In genomic region chr21:33542640-33543504, GRCh38 we compare ENCODE assay signal across 8 cellular contexts. TPM values are rescaled to one million over a fixed set of nuclear protein-coding genes. Genes with fewer than 3 reads are reported as not detected.
DNase-seq lines count a peak whose midpoint lies in the region; ATAC-seq, FAIRE-seq and TF ChIP-seq lines count a peak whose summit lies in the region.

Gene SON (plus strand): TSS chr21:33543038. CDS start chr21:33543093, 55 bp downstream.

- peak within 1 kb of the TSS; percentile 96 for H3K4me3 Mint-ChIP-seq in activated CD4-positive, alpha-beta memory T cell treated with anti-CD3 and anti-CD28 coated beads for 36 hours

- DNase-seq in CD1c-positive myeloid dendritic cell (ENCODE audit: extremely low spot score) (peak; percentile 99), NCI-H82 treated with DMSO at 0.1 percent for 48 hours (lab: John Stamatoyannopoulos, UW; ENCODE audit: unreplicated experiment) (peak; percentile 91), dermis microvascular lymphatic vessel endothelial cell (ENCODE audit: low read depth in 2 of 2) (peak; percentile 97 to 99), HepG2 (ENCODE audit: low spot score) (peak; percentile 96)
- DNase-seq in activated CD4-positive, alpha-beta memory T cell treated with anti-CD3 and anti-CD28 coated beads for 36 hours, result peak; percentile 99
- peak; percentile 95 for DNase-seq in stimulated activated CD4-positive, alpha-beta T cell treated with anti-CD3 and anti-CD28 coated beads, Interleukin-4, amount 100 ng/mL, for 1 hour

- FAIRE-seq in HepG2 (lab: Jason Lieb, UNC), result peak; percentile 83

- H3K4me1 Mint-ChIP-seq in activated CD4-positive, alpha-beta memory T cell treated with anti-CD3 and anti-CD28 coated beads for 36 hours (ENCODE audit: low read depth), result peaks cover 26% of the 10 kb centered on the region

- H3K79me2 ChIP-seq in HepG2 (ENCODE audit: insufficient read depth, low read length), result peaks cover 82% of the 10 kb centered on the region

- H4K20me1 ChIP-seq in HepG2 (ENCODE audit: insufficient read depth, low read length), result peaks cover 41% of the 10 kb centered on the region

- H3K9ac ChIP-seq in HepG2 (ENCODE audit: insufficient read depth, low read depth, low read length), result peak within 1 kb of the TSS; percentile 100

- H3K4me3 ChIP-seq in HepG2 (replicated peaks in 1 of 3; ENCODE audit: insufficient read depth in 1 of 3, low read depth in 2 of 3, low read length in 3 of 3), result peak within 1 kb of the TSS; percentile 85 to 98 (median 91)

- H3K27me3 Mint-ChIP-seq in activated CD4-positive, alpha-beta memory T cell treated with anti-CD3 and anti-CD28 coated beads for 36 hours, result no peaks in the 10 kb centered on the region

- ATAC-seq in GM19438 (IDR thresholded peaks at IDR 0.05; ENCODE audit: low read depth, unreplicated experiment), result peak; percentile 93
- peak; percentile 51 for ATAC-seq in HG03575 (IDR thresholded peaks at IDR 0.05; ENCODE audit: extremely low read depth, insufficient number of reproducible peaks, low FRiP score, unreplicated experiment)
- ATAC-seq in HepG2, result peak; percentile 97

- peaks cover 0 to 23% of the 10 kb centered on the region in 2 experiments; a peak in 4 of 5 replicates for H3K36me3 ChIP-seq in HepG2 (replicated peaks in 1 of 2; ENCODE audit: control insufficient read depth in 1 of 2, insufficient read depth in 2 of 2, low read length in 2 of 2)

- intact Hi-C loops in activated CD4-positive, alpha-beta memory T cell treated with anti-CD3 and anti-CD28 coated beads for 36 hours (cut with micrococcal nuclease), result loop anchor here (1.0 to 10.0 kb wide), 11 partner anchors 45 to 1072 kb away; partner anchors contain the start of genes ATP5PO, DNAJC28, DONSON and IFNAR1
- intact Hi-C loops in HepG2 (cut with micrococcal nuclease; ENCODE audit: unreplicated experiment), result loop anchor here (5.0 kb wide), 1 partner anchor 44 kb away; the partner anchor contains the start of gene DONSON

- CTCF ChIA-PET in activated CD4-positive, alpha-beta memory T cell treated with anti-CD3 and anti-CD28 coated beads for 36 hours (lab: Charles Lee), result interaction anchor here (1.6 to 2.7 kb wide), 3 partner anchors 14 to 63 kb away, joined by 5 to 29 read pairs (median 6); partner anchors contain the start of gene TMEM50B
- CTCF ChIA-PET in HepG2 (lab: Yijun Ruan, JAX; ENCODE audit: low intra/inter-chr PET ratio, low total read pairs), result no interaction called here

- no peak for TF ChIP-seq EP300 in HepG2 (IDR thresholded peaks at IDR 0.05; ENCODE audit: low read depth in 2 of 2, low read length in 2 of 2)
- TF ChIP-seq EP300 in HepG2 (CRISPR knock-in tag; IDR thresholded peaks at IDR 0.05; ENCODE audit: borderline replicate concordance), result 0 out of 2 replicates have a peak, but pooled peaks have one; percentile 13

- no peak for TF ChIP-seq CTCF in HepG2 (CRISPR knock-in tag; IDR thresholded peaks at IDR 0.05)

- no peaks in the 10 kb centered on the region for H3K9me3 Mint-ChIP-seq in activated CD4-positive, alpha-beta memory T cell treated with anti-CD3 and anti-CD28 coated beads for 36 hours

- H3K9me3 ChIP-seq in HepG2 (ENCODE audit: low read length), result no peaks in the 10 kb centered on the region

- in situ Hi-C loops in HepG2 (cut with HindIII; ENCODE audit: extremely low pct_ligation_motif_present, low pct_unique_long_range_greater_than_20kb), result no loop called here

- H3K36me3 Mint-ChIP-seq in activated CD4-positive, alpha-beta memory T cell treated with anti-CD3 and anti-CD28 coated beads for 36 hours, result peaks cover 43% of the 10 kb centered on the region

- no peaks in the 10 kb centered on the region; a peak in 1 of 5 replicates for H3K27me3 ChIP-seq in HepG2 (ENCODE audit: control insufficient read depth in 1 of 2, insufficient read depth in 2 of 2, low read length in 2 of 2)

- H3K4me1 ChIP-seq in HepG2 (ENCODE audit: insufficient read depth, low read length), result peaks cover 26% of the 10 kb centered on the region

- peak within 1 kb of the TSS; percentile 100 for H3K27ac Mint-ChIP-seq in activated CD4-positive, alpha-beta memory T cell treated with anti-CD3 and anti-CD28 coated beads for 36 hours

- H3K4me2 ChIP-seq in HepG2 (ENCODE audit: low read depth, low read length), result peak within 1 kb of the TSS; percentile 89

- BruUV-seq in HepG2 (replicated peaks; lab: Mats Ljungman, UMichigan), result no TSS peak

- WGBS in HepG2 (ENCODE audit: low lambda C conversion rate), result 0% methylated on average over 25 of the region's 57 CpGs

- peak; percentile 88 to 97 for TF ChIP-seq POLR2A in HepG2 (IDR thresholded peaks at IDR 0.05; ENCODE audit: insufficient read depth in 1 of 2, low read depth in 2 of 2, low read length in 2 of 2)

- TF ChIP-seq RAD21 in HepG2 (CRISPR knock-in tag; IDR thresholded peaks at IDR 0.05), result no peak

- H3K27ac ChIP-seq in HepG2 (ENCODE audit: extremely low read length, insufficient read depth, low read length), result peak within 1 kb of the TSS; percentile 100

- POLR2A ChIA-PET in activated CD4-positive, alpha-beta memory T cell treated with anti-CD3 and anti-CD28 coated beads for 36 hours (lab: Charles Lee), result interaction anchor here (0.5 to 3.0 kb wide), 12 partner anchors 9 to 1125 kb away, joined by 3 to 16 read pairs (median 4); partner anchors contain the start of genes DNAJC28, DONSON and TMEM50B
- POLR2A ChIA-PET in HepG2 (lab: Yijun Ruan, JAX), result interaction anchor here (0.6 to 2.7 kb wide), 14 partner anchors 8 to 102 kb away, joined by 3 to 19 read pairs (median 5); partner anchors contain the start of genes DNAJC28, DONSON and TMEM50B

- no peak within 1 kb of the TSS for H2AFZ ChIP-seq in HepG2 (ENCODE audit: low read length)

TF ChIP-seq in HepG2, 621 proteins besides CTCF, POLR2A, EP300 and RAD21 (continues in another document):
- TF ChIP-seq ZNF432 (CRISPR knock-in tag; IDR thresholded peaks at IDR 0.05; ENCODE audit: borderline replicate concordance), result no peak
- no peak for TF ChIP-seq ZFP37 (CRISPR knock-in tag; IDR thresholded peaks at IDR 0.05; ENCODE audit: borderline replicate concordance)
- no peak; the same call in 1 of the 2 replicates for TF ChIP-seq RNF2 (conservative IDR thresholded peaks at IDR 0.05; ENCODE audit: low read depth)
- TF ChIP-seq PRPF4 (IDR thresholded peaks at IDR 0.05; ENCODE audit: low read depth, low read length, poor library complexity, severe bottlenecking), result no peak
- TF ChIP-seq POLR2G (IDR thresholded peaks at IDR 0.05; ENCODE audit: low read depth, low read length), result peak; percentile 88
- no peak for TF ChIP-seq ZNF589 (CRISPR knock-in tag; conservative IDR thresholded peaks at IDR 0.05)
- TF ChIP-seq MTERF4 (CRISPR knock-in tag; IDR thresholded peaks at IDR 0.05), result no peak

RNA-seq across cellular contexts. Expression of gene SON, which starts in this region (rescaled TPM):
- total RNA-seq in activated CD4-positive, alpha-beta memory T cell treated with anti-CD3 and anti-CD28 coated beads for 36 hours, result 100 to 1,000 TPM; 270 to 279 TPM
- 83.2 and 132 TPM in 2 replicates for total RNA-seq in dermis microvascular lymphatic vessel endothelial cell
- total RNA-seq in HepG2 (2016; rRNA removed; fragmentation: Illumina TruSeq; extraction: Trizol), result 78.3 and 291 TPM in 2 replicates
- 8.5 and 9.3 TPM in 2 replicates for total RNA-seq in HepG2 (2016; cell fraction: cytosol; rRNA removed; fragmentation: Illumina TruSeq; extraction: Trizol; ENCODE audit: low read depth)
- 71.9 and 282 TPM in 2 replicates for total RNA-seq in HepG2 (2016; cell fraction: insoluble cytoplasmic fraction; rRNA removed; fragmentation: Illumina TruSeq; extraction: Trizol)
- 38.8 and 42.6 TPM in 2 replicates for total RNA-seq in HepG2 (2016; cell fraction: membrane; rRNA removed; fragmentation: Illumina TruSeq; extraction: Trizol)
- 173 and 188 TPM in 2 replicates for total RNA-seq in HepG2 (2016; cell fraction: nucleus; rRNA removed; fragmentation: Illumina TruSeq; extraction: Trizol)
- polyA plus RNA-seq in HepG2 (2011; rRNA removed), result 60.8 and 61.3 TPM in 2 replicates
- polyA plus RNA-seq in HepG2 (2011; cell fraction: cytosol; rRNA removed), result 27.3 and 38.0 TPM in 2 replicates
- 184 and 204 TPM in 2 replicates for polyA plus RNA-seq in HepG2 (2011; cell fraction: nucleus; rRNA removed)
- polyA plus RNA-seq in HepG2 (2012), result 121 and 128 TPM in 2 replicates
- polyA plus RNA-seq in HepG2 (2016; cell fraction: cytosol; fragmentation: Illumina TruSeq; extraction: Trizol; ENCODE audit: low read depth), result 4.6 and 5.8 TPM in 2 replicates
- polyA plus RNA-seq in HepG2 (2016; cell fraction: insoluble cytoplasmic fraction; fragmentation: Illumina TruSeq; extraction: Trizol; ENCODE audit: low read depth), result 116 and 145 TPM in 2 replicates
- 16.5 and 18.3 TPM in 2 replicates for polyA plus RNA-seq in HepG2 (2016; cell fraction: membrane; fragmentation: Illumina TruSeq; extraction: Trizol; ENCODE audit: low read depth)
- 242 and 248 TPM in 2 replicates for polyA plus RNA-seq in HepG2 (2016; cell fraction: nucleus; fragmentation: Illumina TruSeq; extraction: Trizol; ENCODE audit: insufficient read depth, low read depth)
- polyA minus RNA-seq in HepG2 (2011; rRNA and poly(A)+ RNA removed; ENCODE audit: low replicate concordance), result 192 and 202 TPM in 2 replicates
- 80.6 and 107 TPM in 2 replicates for polyA minus RNA-seq in HepG2 (2011; cell fraction: cytosol; rRNA and poly(A)+ RNA removed)
- 280 and 289 TPM in 2 replicates for polyA minus RNA-seq in HepG2 (2011; cell fraction: nucleus; rRNA and poly(A)+ RNA removed)

Comparison
In these comparisons a context has a peak if more than half of its experiments do, and no peak if none do; other contexts are left out.
1. Peak in every context shown above with its lines: DNase-seq, ATAC-seq, H3K4me3 ChIP-seq and H3K27ac ChIP-seq.